In genomic region chr17:12839042-12839441, GRCh38 we compare ENCODE assay signal across 36 cellular contexts. TPM values are rescaled to one million over a fixed set of nuclear protein-coding genes. Genes with fewer than 3 reads are reported as not detected.
"Had no signal": no experiment of that assay in that cellular context is flagged by ENCODE, and none has a peak within 500 bp of the region (broad histone marks: within the 10 kb centered on the region; RNA-seq: fewer than 3 reads in every experiment).

No MANE protein-coding gene starts in this region.

- H3K4me3 ChIP-seq: ascending aorta, cardiac muscle cell had no signal

- H3K36me3 ChIP-seq: ascending aorta, cardiac muscle cell had no signal

- DNase-seq: activated CD4-positive, alpha-beta memory T cell treated with anti-CD3 and anti-CD28 coated beads, Interleukin-2, amount 10 ng/mL, durations not matched to agents 7 days and 5 days; activated CD4-positive, alpha-beta T cell treated with anti-CD3 and anti-CD28 coated beads for 1 hour; activated CD4-positive, alpha-beta T cell treated with anti-CD3 and anti-CD28 coated beads for 36 hours; activated CD4-positive, alpha-beta T cell treated with anti-CD3 and anti-CD28 coated beads for 48 hours; activated CD4-positive, alpha-beta T cell treated with anti-CD3 and anti-CD28 coated beads, Interleukin-2, amount 10 ng/mL, durations not matched to agents 7 days and 5 days; activated CD4-positive, alpha-beta T cell treated with anti-CD3 and anti-CD28 coated beads, Interleukin-2, amount 50 U/mL, for 48 hours; activated CD4-positive, CD25-positive, alpha-beta regulatory T cell; activated CD8-positive, alpha-beta memory T cell treated with anti-CD3 and anti-CD28 coated beads for 24 hours; activated CD8-positive, alpha-beta memory T cell treated with anti-CD3 and anti-CD28 coated beads, Interleukin-2, amount 10 ng/mL, durations not matched to agents 7 days and 5 days; activated CD8-positive, alpha-beta memory T cell treated with anti-CD3 and anti-CD28 coated beads, Interleukin-2, amount 50 U/mL, for 48 hours; activated CD8-positive, alpha-beta T cell treated with anti-CD3 and anti-CD28 coated beads, Interleukin-2, amount 10 ng/mL, durations not matched to agents 7 days and 5 days; activated effector memory CD4-positive, alpha-beta T cell treated with Interleukin-2 at 50 U/mL for 16 hours; activated gamma-delta T cell; activated naive CD4-positive, alpha-beta T cell treated with anti-CD3 and anti-CD28 coated beads, Interleukin-2, amount 10 ng/mL, durations not matched to agents 7 days and 5 days; activated naive CD4-positive, alpha-beta T cell treated with Interleukin-2 at 50 U/mL for 16 hours; activated naive CD8-positive, alpha-beta T cell treated with anti-CD3 and anti-CD28 coated beads, Interleukin-2, amount 10 ng/mL, durations not matched to agents 7 days and 5 days; activated naive CD8-positive, alpha-beta T cell treated with anti-CD3 and anti-CD28 coated beads, Interleukin-2, amount 50 U/mL, for 24 hours; activated T-cell treated with anti-CD3 and anti-CD28 coated beads, Interleukin-2, amount 50 U/mL, for 24 hours; activated T-cell treated with anti-CD3 and anti-CD28 coated beads, Interleukin-2, amount 50 U/mL, for 48 hours; amygdala; anterior cingulate cortex; caudate nucleus; T-helper 1 cell; T-helper 2 cell; T-helper 9 cell had no signal

- H3K27me3 ChIP-seq: ascending aorta, cardiac muscle cell had no signal

- H3K4me1 Mint-ChIP-seq: activated CD4-positive, alpha-beta memory T cell treated with anti-CD3 and anti-CD28 coated beads, Interleukin-2, amount 10 ng/mL, durations not matched to agents 7 days and 5 days; activated CD4-positive, alpha-beta T cell treated with anti-CD3 and anti-CD28 coated beads for 36 hours; activated CD4-positive, alpha-beta T cell treated with anti-CD3 and anti-CD28 coated beads, Interleukin-2, amount 10 ng/mL, durations not matched to agents 7 days and 5 days; activated CD8-positive, alpha-beta memory T cell treated with anti-CD3 and anti-CD28 coated beads, Interleukin-2, amount 10 ng/mL, durations not matched to agents 7 days and 5 days; activated naive CD4-positive, alpha-beta T cell treated with anti-CD3 and anti-CD28 coated beads, Interleukin-2, amount 10 ng/mL, durations not matched to agents 7 days and 5 days; activated naive CD4-positive, alpha-beta T cell treated with anti-CD3 and anti-CD28 coated beads, Interleukin-2, amount 50 U/mL, for 24 hours; activated naive CD8-positive, alpha-beta T cell treated with anti-CD3 and anti-CD28 coated beads, Interleukin-2, amount 10 ng/mL, durations not matched to agents 7 days and 5 days; activated naive CD8-positive, alpha-beta T cell treated with anti-CD3 and anti-CD28 coated beads, Interleukin-2, amount 50 U/mL, for 24 hours; central memory CD8-positive, alpha-beta T cell had no signal

- ATAC-seq: activated CD4-positive, alpha-beta T cell treated with anti-CD3 and anti-CD28 coated beads for 36 hours; activated CD4-positive, CD25-positive, alpha-beta regulatory T cell treated with anti-CD3 and anti-CD28 coated beads, Interleukin-2, amount 50 U/mL, for 24 hours; activated CD8-positive, alpha-beta memory T cell treated with anti-CD3 and anti-CD28 coated beads, Interleukin-2, amount 10 ng/mL, durations not matched to agents 7 days and 5 days; activated CD8-positive, alpha-beta T cell treated with anti-CD3 and anti-CD28 coated beads, Interleukin-2, amount 10 ng/mL, durations not matched to agents 7 days and 5 days; activated naive CD8-positive, alpha-beta T cell treated with anti-CD3 and anti-CD28 coated beads, Interleukin-2, amount 50 U/mL, for 24 hours had no signal

- H3K27ac ChIP-seq: ascending aorta, cardiac muscle cell, VCaP had no signal

- H3K9me3 ChIP-seq: ascending aorta had no signal

- H3K4me1 ChIP-seq: ascending aorta had no signal

- H3K4me3 Mint-ChIP-seq: activated CD4-positive, alpha-beta memory T cell treated with anti-CD3 and anti-CD28 coated beads, Interleukin-2, amount 10 ng/mL, durations not matched to agents 7 days and 5 days; activated CD4-positive, alpha-beta T cell treated with anti-CD3 and anti-CD28 coated beads for 36 hours; activated CD4-positive, alpha-beta T cell treated with anti-CD3 and anti-CD28 coated beads, Interleukin-2, amount 10 ng/mL, durations not matched to agents 7 days and 5 days; activated CD8-positive, alpha-beta memory T cell treated with anti-CD3 and anti-CD28 coated beads, Interleukin-2, amount 10 ng/mL, durations not matched to agents 7 days and 5 days; activated CD8-positive, alpha-beta T cell treated with anti-CD3 and anti-CD28 coated beads, Interleukin-2, amount 10 ng/mL, durations not matched to agents 7 days and 5 days; activated naive CD4-positive, alpha-beta T cell treated with anti-CD3 and anti-CD28 coated beads, Interleukin-2, amount 10 ng/mL, durations not matched to agents 7 days and 5 days; activated naive CD4-positive, alpha-beta T cell treated with anti-CD3 and anti-CD28 coated beads, Interleukin-2, amount 50 U/mL, for 24 hours; activated naive CD8-positive, alpha-beta T cell; activated naive CD8-positive, alpha-beta T cell treated with anti-CD3 and anti-CD28 coated beads, Interleukin-2, amount 10 ng/mL, durations not matched to agents 7 days and 5 days; activated naive CD8-positive, alpha-beta T cell treated with anti-CD3 and anti-CD28 coated beads, Interleukin-2, amount 50 U/mL, for 24 hours; activated T-cell treated with anti-CD3 and anti-CD28 coated beads, Interleukin-2, amount 50 U/mL, for 24 hours; brain; central memory CD8-positive, alpha-beta T cell; T-helper 1 cell treated with Interleukin-12 subunit alpha and Interleukin-12 subunit beta and Interleukin-4 antibody, amounts not matched to agents 30 μg/mL and 1 μg/mL, for 36 hours; T-helper 2 cell treated with Interferon-gamma antibody and Interleukin-4, amounts not matched to agents 5 μg/mL and 100 μg/mL, for 36 hours had no signal

- H3K27ac Mint-ChIP-seq: activated CD4-positive, alpha-beta memory T cell treated with anti-CD3 and anti-CD28 coated beads, Interleukin-2, amount 10 ng/mL, durations not matched to agents 7 days and 5 days; activated CD4-positive, alpha-beta T cell treated with anti-CD3 and anti-CD28 coated beads for 36 hours; activated CD4-positive, alpha-beta T cell treated with anti-CD3 and anti-CD28 coated beads, Interleukin-2, amount 10 ng/mL, durations not matched to agents 7 days and 5 days; activated CD8-positive, alpha-beta memory T cell treated with anti-CD3 and anti-CD28 coated beads, Interleukin-2, amount 10 ng/mL, durations not matched to agents 7 days and 5 days; activated CD8-positive, alpha-beta T cell treated with anti-CD3 and anti-CD28 coated beads, Interleukin-2, amount 10 ng/mL, durations not matched to agents 7 days and 5 days; activated naive CD4-positive, alpha-beta T cell treated with anti-CD3 and anti-CD28 coated beads, Interleukin-2, amount 10 ng/mL, durations not matched to agents 7 days and 5 days; activated naive CD4-positive, alpha-beta T cell treated with anti-CD3 and anti-CD28 coated beads, Interleukin-2, amount 50 U/mL, for 24 hours; activated naive CD8-positive, alpha-beta T cell; activated naive CD8-positive, alpha-beta T cell treated with anti-CD3 and anti-CD28 coated beads, Interleukin-2, amount 10 ng/mL, durations not matched to agents 7 days and 5 days; activated naive CD8-positive, alpha-beta T cell treated with anti-CD3 and anti-CD28 coated beads, Interleukin-2, amount 50 U/mL, for 24 hours; activated T-cell treated with anti-CD3 and anti-CD28 coated beads, Interleukin-2, amount 50 U/mL, for 24 hours; activated T-helper 2 cell treated with anti-CD3 and anti-CD28 coated beads, Interferon-gamma antibody, Interleukin-2, Interleukin-4, amounts not matched to agents 10 μg/mL and 5 μg/mL and 100 μg/mL, durations not matched to agents 14 hours and 24 hours and 36 hours; brain; T-helper 1 cell treated with Interleukin-12 subunit alpha and Interleukin-12 subunit beta and Interleukin-4 antibody, amounts not matched to agents 30 μg/mL and 1 μg/mL, for 36 hours; T-helper 2 cell treated with Interferon-gamma antibody and Interleukin-4, amounts not matched to agents 5 μg/mL and 100 μg/mL, for 36 hours had no signal

- H3K36me3 Mint-ChIP-seq: activated CD8-positive, alpha-beta memory T cell treated with anti-CD3 and anti-CD28 coated beads, Interleukin-2, amount 10 ng/mL, durations not matched to agents 7 days and 5 days; activated naive CD4-positive, alpha-beta T cell treated with anti-CD3 and anti-CD28 coated beads, Interleukin-2, amount 10 ng/mL, durations not matched to agents 7 days and 5 days; activated naive CD4-positive, alpha-beta T cell treated with anti-CD3 and anti-CD28 coated beads, Interleukin-2, amount 50 U/mL, for 24 hours; activated naive CD8-positive, alpha-beta T cell; activated naive CD8-positive, alpha-beta T cell treated with anti-CD3 and anti-CD28 coated beads, Interleukin-2, amount 10 ng/mL, durations not matched to agents 7 days and 5 days had no signal

- H3K27me3 Mint-ChIP-seq: activated CD4-positive, alpha-beta memory T cell treated with anti-CD3 and anti-CD28 coated beads, Interleukin-2, amount 10 ng/mL, durations not matched to agents 7 days and 5 days; activated CD4-positive, alpha-beta T cell treated with anti-CD3 and anti-CD28 coated beads for 36 hours; activated CD4-positive, alpha-beta T cell treated with anti-CD3 and anti-CD28 coated beads, Interleukin-2, amount 10 ng/mL, durations not matched to agents 7 days and 5 days; activated CD8-positive, alpha-beta memory T cell treated with anti-CD3 and anti-CD28 coated beads, Interleukin-2, amount 10 ng/mL, durations not matched to agents 7 days and 5 days; activated naive CD4-positive, alpha-beta T cell treated with anti-CD3 and anti-CD28 coated beads, Interleukin-2, amount 10 ng/mL, durations not matched to agents 7 days and 5 days; activated naive CD4-positive, alpha-beta T cell treated with anti-CD3 and anti-CD28 coated beads, Interleukin-2, amount 50 U/mL, for 24 hours; activated naive CD8-positive, alpha-beta T cell; activated naive CD8-positive, alpha-beta T cell treated with anti-CD3 and anti-CD28 coated beads, Interleukin-2, amount 10 ng/mL, durations not matched to agents 7 days and 5 days; activated naive CD8-positive, alpha-beta T cell treated with anti-CD3 and anti-CD28 coated beads, Interleukin-2, amount 50 U/mL, for 24 hours; activated T-cell treated with anti-CD3 and anti-CD28 coated beads, Interleukin-2, amount 50 U/mL, for 24 hours; brain had no signal

RNA-seq across cellular contexts. Expression of gene ARHGAP44, which starts 49.7 kb away (rescaled TPM):
- total RNA-seq: activated CD4-positive, alpha-beta memory T cell treated with anti-CD3 and anti-CD28 coated beads, Interleukin-2, amount 10 ng/mL, durations not matched to agents 7 days and 5 days; activated CD8-positive, alpha-beta memory T cell treated with anti-CD3 and anti-CD28 coated beads, Interleukin-2, amount 10 ng/mL, durations not matched to agents 7 days and 5 days; activated naive CD8-positive, alpha-beta T cell treated with anti-CD3 and anti-CD28 coated beads, Interleukin-2, amount 10 ng/mL, durations not matched to agents 7 days and 5 days had no signal
